In the genomic region with DNA sequence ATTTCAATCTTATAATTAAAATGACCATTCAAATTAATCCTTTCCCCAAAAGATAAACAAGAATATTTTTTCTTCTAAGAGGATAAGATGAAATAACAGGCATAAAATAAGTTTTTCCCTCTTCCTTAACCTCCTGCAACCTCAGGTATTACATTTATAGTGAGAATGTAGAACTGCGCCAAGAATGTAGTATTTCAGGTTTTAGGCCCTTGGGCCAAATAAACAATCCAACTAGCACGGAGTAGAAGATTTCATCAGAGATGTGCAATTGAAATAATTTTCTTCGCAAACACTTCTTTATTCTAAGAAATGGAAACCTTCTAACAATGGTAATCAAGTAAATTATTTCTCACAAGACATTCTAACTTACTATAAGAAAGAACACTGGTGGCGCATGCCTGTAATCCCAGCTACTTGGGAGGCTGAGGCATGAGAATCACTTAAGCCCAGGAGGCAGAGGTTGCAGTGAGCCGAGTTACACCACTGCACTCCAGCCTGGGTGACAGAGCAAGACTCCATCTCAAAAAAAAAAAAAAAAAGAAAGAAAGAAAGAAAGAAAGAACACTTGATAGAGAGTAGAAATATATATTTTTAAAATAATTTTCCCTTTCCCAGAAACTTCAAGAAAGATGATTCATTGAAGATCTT, we compare ENCODE assay signal across 20 cellular contexts.
DNase-seq lines count a peak whose midpoint lies in the region; ATAC-seq, FAIRE-seq and TF ChIP-seq lines count a peak whose summit lies in the region.
"Had no signal": no experiment of that assay in that cellular context is flagged by ENCODE, and none has a peak within 500 bp of the region (broad histone marks: within the 10 kb centered on the region; RNA-seq: fewer than 3 reads in every experiment).

No MANE protein-coding gene starts in this region.

- H3K9ac ChIP-seq in trophoblast cell (ENCODE audit: low read length): no peak overlapping the region

- H2BK12ac ChIP-seq in trophoblast cell (ENCODE audit: low read length): no peak overlapping the region

- FAIRE-seq in small intestine (lab: Jason Lieb, UNC): no peak

- ATAC-seq in foreskin keratinocyte (peak; percentile 99), GM18511 (IDR thresholded peaks at IDR 0.05; ENCODE audit: unreplicated experiment) (no peak)
- ATAC-seq: activated T-helper 17 cell treated with anti-CD3 and anti-CD28 coated beads, Interleukin-2, amount 50 U/mL, for 72 hours; CD8-positive, alpha-beta T cell had no signal

- no peak overlapping the region for H4K12ac ChIP-seq in trophoblast cell (ENCODE audit: low read depth, low read length)

- BruUV-seq in Caco-2 (replicated peaks; lab: Mats Ljungman, UMichigan): no TSS peak
- BruUV-seq in PC-9 (replicated peaks; lab: Mats Ljungman, UMichigan): no TSS peak

- no peak overlapping the region for H2BK120ac ChIP-seq in trophoblast cell (ENCODE audit: insufficient read depth, low read length, poor library complexity)

- H3K4ac ChIP-seq in trophoblast cell (ENCODE audit: low read depth, low read length): no peak overlapping the region

- H4K91ac ChIP-seq in trophoblast cell (ENCODE audit: low read depth, low read length): no peak overlapping the region

- WGBS in trophoblast cell (ENCODE audit: extremely low coverage, insufficient coverage, insufficient read length): no CpG with 5 or more reads among the region's 5 CpGs
- WGBS in small intestine, 3 donors: 89 to 93% (median 91%) methylated on average over 5 of the region's 5 CpGs

- H3K36me3 Mint-ChIP-seq in Caco-2 (ENCODE audit: insufficient read depth, unreplicated experiment): peaks cover 6% of the 10 kb centered on the region

- peak overlapping the region; percentile 63 for H3K4me3 Mint-ChIP-seq in Caco-2 (ENCODE audit: unreplicated experiment)
- H3K4me3 Mint-ChIP-seq: activated T-helper 17 cell treated with anti-CD3 and anti-CD28 coated beads, Interleukin-2, amount 50 U/mL, for 72 hours; CD8-positive, alpha-beta T cell; neural crest cell had no signal

- H3K4me2 ChIP-seq in PC-9: peak overlapping the region; percentile 89
- no peak overlapping the region for H3K4me2 ChIP-seq in trophoblast cell (ENCODE audit: low read length)

- no peaks in the 10 kb centered on the region for H3K9me2 ChIP-seq in PC-9 (ENCODE audit: insufficient read depth)

- no peak overlapping the region for H3K23ac ChIP-seq in trophoblast cell (ENCODE audit: low read length)

- CTCF ChIA-PET in Caco-2 (lab: Charles Lee): no interaction called here
- CTCF ChIA-PET in PC-9 (lab: Charles Lee): no interaction called here

- no peak overlapping the region for H2BK5ac ChIP-seq in trophoblast cell (ENCODE audit: low read depth, low read length, poor library complexity)

- no peaks in the 10 kb centered on the region for H3K27me3 Mint-ChIP-seq in Caco-2 (ENCODE audit: insufficient read depth, unreplicated experiment)
- H3K27me3 Mint-ChIP-seq: activated T-helper 17 cell treated with anti-CD3 and anti-CD28 coated beads, Interleukin-2, amount 50 U/mL, for 72 hours had no signal

- no peaks in the 10 kb centered on the region for H4K20me1 ChIP-seq in PC-9 (ENCODE audit: insufficient read depth)

- peaks cover 30% of the 10 kb centered on the region for H3F3A ChIP-seq in PC-9 (ENCODE audit: insufficient read depth, low read depth)

- H2AFZ ChIP-seq in PC-9 (no peak overlapping the region), trophoblast cell (ENCODE audit: insufficient read depth, low read length, poor library complexity) (no peak overlapping the region)

- H3K79me2 ChIP-seq in PC-9 (ENCODE audit: low read depth): peaks cover 36% of the 10 kb centered on the region
- H3K79me2 ChIP-seq in trophoblast cell (ENCODE audit: control insufficient read depth, insufficient read depth, low read length, poor library complexity): no peaks in the 10 kb centered on the region

- H3K18ac ChIP-seq in trophoblast cell (ENCODE audit: low read length): no peak overlapping the region

- intact Hi-C loops in Caco-2 (cut with micrococcal nuclease; ENCODE audit: unreplicated experiment) (loop anchor here (1.0 kb wide), 1 partner anchor 104 kb away; a partner anchor contains a TSS), PC-9 (cut with micrococcal nuclease; ENCODE audit: unreplicated experiment) (loop anchor here (1.0 to 2.0 kb wide), 3 partner anchors 31 to 101 kb away; no protein-coding TSS in a partner anchor)

- H4K8ac ChIP-seq in trophoblast cell (ENCODE audit: low read depth, low read length): no peak overlapping the region

- H2AK5ac ChIP-seq in trophoblast cell (ENCODE audit: low read length): no peak overlapping the region

- peaks cover 32% of the 10 kb centered on the region for H3K4me1 ChIP-seq in Caco-2
- peaks cover 61% of the 10 kb centered on the region for H3K4me1 ChIP-seq in PC-9 (replicated peaks; ENCODE audit: insufficient read depth)
- H3K4me1 ChIP-seq in foreskin keratinocyte: peaks cover 16% of the 10 kb centered on the region
- peaks cover 3% of the 10 kb centered on the region in 2 experiments for H3K4me1 ChIP-seq in trophoblast cell (ENCODE audit: control insufficient read depth in 1 of 2, insufficient read depth in 2 of 2, low read length in 2 of 2)
- H3K4me1 ChIP-seq in small intestine (ENCODE audit: control insufficient read depth in 2 of 2, insufficient read depth in 1 of 2, low read depth in 1 of 2, low read length in 1 of 2): no peaks in the 10 kb centered on the region

- peaks cover 1% of the 10 kb centered on the region for H3K79me1 ChIP-seq in trophoblast cell (ENCODE audit: low read length)

- H3K9me3 ChIP-seq in Caco-2 (no peaks in the 10 kb centered on the region), PC-9 (ENCODE audit: insufficient read depth, low read depth) (no peaks in the 10 kb centered on the region), trophoblast cell (ENCODE audit: insufficient read depth, low read depth, low read length) (no peaks in the 10 kb centered on the region), small intestine (ENCODE audit: control insufficient read depth, low read depth) (no peaks in the 10 kb centered on the region)
- H3K9me3 ChIP-seq: esophagus squamous epithelium had no signal

- no peak overlapping the region for H3K14ac ChIP-seq in trophoblast cell (ENCODE audit: low read length)

- no peaks in the 10 kb centered on the region for H3K9me3 Mint-ChIP-seq in Caco-2 (ENCODE audit: unreplicated experiment)
- H3K9me3 Mint-ChIP-seq: activated T-helper 17 cell treated with anti-CD3 and anti-CD28 coated beads, Interleukin-2, amount 50 U/mL, for 72 hours; CD8-positive, alpha-beta T cell; neural crest cell had no signal

- POLR2A ChIA-PET in Caco-2 (lab: Charles Lee): no interaction called here
- POLR2A ChIA-PET in PC-9 (lab: Charles Lee; ENCODE audit: unreplicated experiment): no interaction called here

- DNase-seq in Caco-2 (peak; percentile 54 to 79), PC-9 (peak; percentile 59 to 94), foreskin keratinocyte (peak; percentile 76 to 89), trophoblast cell (peak; percentile 89 to 99), medulla oblongata (ENCODE audit: extremely low spot score) (no peak), small intestine (no peak), erythroblast (lab: John Stamatoyannopoulos, UW) (no peak)
- DNase-seq: activated CD4-positive, alpha-beta T cell treated with anti-CD3 and anti-CD28 coated beads for 1 hour; CD8-positive, alpha-beta T cell; DND-41; esophagus squamous epithelium; GOT3; head of caudate nucleus; NCI-H1930; NCI-H510A treated with DMSO at 0.1 percent for 48 hours; SHP77 treated with DMSO at 0.1 percent for 48 hours; stimulated activated CD4-positive, alpha-beta T cell treated with anti-CD3 and anti-CD28 coated beads, Interleukin-12 subunit alpha, Interleukin-12 subunit beta, amount 100 ng/mL, for 4 hours had no signal

- H3K36me3 ChIP-seq in Caco-2 (ENCODE audit: control insufficient read depth, insufficient read depth, low read length): no peaks in the 10 kb centered on the region
- no peaks in the 10 kb centered on the region for H3K36me3 ChIP-seq in PC-9 (ENCODE audit: low read depth)
- H3K36me3 ChIP-seq in trophoblast cell (ENCODE audit: control insufficient read depth in 1 of 2, insufficient read depth in 2 of 2, low read length in 2 of 2): no peaks in the 10 kb centered on the region
- H3K36me3 ChIP-seq in small intestine (ENCODE audit: control insufficient read depth in 2 of 2, insufficient read depth in 2 of 2, low read length in 2 of 2): no peaks in the 10 kb centered on the region
- H3K36me3 ChIP-seq: esophagus squamous epithelium had no signal

- peaks cover 26% of the 10 kb centered on the region for H3K4me1 Mint-ChIP-seq in Caco-2 (ENCODE audit: low read depth, unreplicated experiment)
- H3K4me1 Mint-ChIP-seq: neural crest cell had no signal

- H3K27me3 ChIP-seq in Caco-2 (replicated peaks; ENCODE audit: control insufficient read depth, insufficient read depth, low read length): no peaks in the 10 kb centered on the region
- no peaks in the 10 kb centered on the region for H3K27me3 ChIP-seq in PC-9 (ENCODE audit: insufficient read depth, low read depth)
- no peaks in the 10 kb centered on the region for H3K27me3 ChIP-seq in foreskin keratinocyte
- H3K27me3 ChIP-seq in trophoblast cell (ENCODE audit: insufficient read depth, low read length): no peaks in the 10 kb centered on the region
- H3K27me3 ChIP-seq in small intestine (ENCODE audit: control insufficient read depth in 2 of 2, insufficient read depth in 2 of 2, low read length in 2 of 2): no peaks in the 10 kb centered on the region
- H3K27me3 ChIP-seq: esophagus squamous epithelium had no signal

- no peak overlapping the region for H3K4me3 ChIP-seq in Caco-2 (ENCODE audit: low read depth, low read length)
- H3K4me3 ChIP-seq in PC-9: peak overlapping the region; percentile 49
- no peak overlapping the region for H3K4me3 ChIP-seq in trophoblast cell (ENCODE audit: low read depth, low read length)
- H3K4me3 ChIP-seq in small intestine (ENCODE audit: low read depth in 1 of 2, low read length in 2 of 2): no peak overlapping the region
- H3K4me3 ChIP-seq: esophagus squamous epithelium had no signal

- TF ChIP-seq POLR2A in erythroblast (IDR thresholded peaks at IDR 0.05; ENCODE audit: low read length): no peak

- TF ChIP-seq CTCF in Caco-2 (IDR thresholded peaks at IDR 0.05; ENCODE audit: insufficient read depth in 1 of 2, low read depth in 1 of 2, low read length in 1 of 2, severe bottlenecking in 1 of 2, unreplicated experiment in 1 of 2) (no peak), PC-9 (conservative IDR thresholded peaks at IDR 0.05) (no peak), foreskin keratinocyte (conservative IDR thresholded peaks at IDR 0.05) (no peak)

- peak overlapping the region; percentile 89 for H3K27ac Mint-ChIP-seq in Caco-2 (ENCODE audit: unreplicated experiment)
- H3K27ac Mint-ChIP-seq: activated T-helper 17 cell treated with anti-CD3 and anti-CD28 coated beads, Interleukin-2, amount 50 U/mL, for 72 hours; CD8-positive, alpha-beta T cell had no signal

- H3K27ac ChIP-seq in PC-9: peak overlapping the region; percentile 96
- H3K27ac ChIP-seq in foreskin keratinocyte: peak overlapping the region; percentile 18
- H3K27ac ChIP-seq in trophoblast cell (ENCODE audit: low read depth, low read length): peak overlapping the region; percentile 56
- H3K27ac ChIP-seq in small intestine (ENCODE audit: low read depth in 1 of 2, low read length in 1 of 2): no peak overlapping the region

Comparison
In these comparisons a context has a peak if more than half of its experiments do, and no peak if none do; other contexts are left out.
1. DNase-seq: peak in Caco-2 (2 of 2), PC-9 (2 of 2), foreskin keratinocyte (2 of 2) and trophoblast cell (2 of 2); none in medulla oblongata (single experiment), small intestine (single experiment) and erythroblast (0 of 2).
2. H3K27ac ChIP-seq: peak in PC-9 (single experiment), foreskin keratinocyte (single experiment) and trophoblast cell (single experiment); none in small intestine (0 of 2).